ENCODE assay signal across 10 cellular contexts in the genomic region with DNA sequence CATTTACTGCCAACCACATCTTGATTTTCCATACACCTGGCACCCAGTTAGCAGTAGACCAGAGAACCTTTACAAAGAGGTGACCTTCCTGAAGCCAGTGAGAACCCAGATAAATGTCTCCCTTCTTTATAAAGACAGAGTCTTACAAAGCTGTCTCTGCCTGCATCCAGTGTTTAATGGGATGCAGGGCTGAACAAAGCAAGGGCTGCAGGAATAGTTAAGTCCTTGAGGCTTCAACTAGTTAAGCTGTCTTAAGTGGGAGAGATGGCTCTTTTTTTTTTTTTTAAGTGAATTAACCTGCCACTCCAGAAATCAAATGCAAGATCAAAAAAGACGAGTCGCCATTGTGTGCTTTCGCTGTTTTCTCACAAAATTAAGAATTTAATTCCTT. TPM values are rescaled to one million over a fixed set of nuclear protein-coding genes. Genes with fewer than 3 reads are reported as not detected.
DNase-seq lines count a peak whose midpoint lies in the region; ATAC-seq, FAIRE-seq and TF ChIP-seq lines count a peak whose summit lies in the region.
"Had no signal": no experiment of that assay in that cellular context is flagged by ENCODE, and none has a peak within 500 bp of the region (broad histone marks: within the 10 kb centered on the region; RNA-seq: fewer than 3 reads in every experiment).

No MANE protein-coding gene starts in this region.

- H2BK120ac ChIP-seq in mesenchymal stem cell (ENCODE audit: low read depth, low read length): no peak overlapping the region

- H2AFZ ChIP-seq in K562 (ENCODE audit: low read depth, low read length): no peak overlapping the region
- H2AFZ ChIP-seq in mesenchymal stem cell (ENCODE audit: low read depth, low read length): no peak overlapping the region

- H3K27ac ChIP-seq in K562 (ENCODE audit: extremely low read depth, low read depth, low read length) (no peak overlapping the region), mesenchymal stem cell (ENCODE audit: low read length, poor library complexity, severe bottlenecking) (no peak overlapping the region), upper lobe of left lung (peak overlapping the region in 3 of 4 donors; percentile 92 to 99 (median 93))

- H3K4me1 ChIP-seq in K562 (replicated peaks in 1 of 2; ENCODE audit: control insufficient read depth in 2 of 2, insufficient read depth in 2 of 2, low read length in 2 of 2) (peaks cover 13 to 40% of the 10 kb centered on the region in 2 experiments), mesenchymal stem cell (ENCODE audit: control insufficient read depth, insufficient read depth, low read depth, low read length) (peaks cover 11% of the 10 kb centered on the region), upper lobe of left lung (peaks cover 45 to 65% (median 59%) of the 10 kb centered on the region in 4 donors)

- ATAC-seq in K562 (no peak), upper lobe of left lung (ENCODE audit: low FRiP score in 2 of 2) (no peak), HG02763 (IDR thresholded peaks at IDR 0.05; ENCODE audit: unreplicated experiment) (no peak), HG03039 (IDR thresholded peaks at IDR 0.05; ENCODE audit: unreplicated experiment) (no peak), HG02870 (IDR thresholded peaks at IDR 0.05; ENCODE audit: unreplicated experiment) (no peak)

- no peak for TF ChIP-seq RAD21 in K562 (CRISPR knock-in tag; conservative IDR thresholded peaks at IDR 0.05 in 1 of 2, IDR thresholded peaks at IDR 0.05 in 1 of 2)

- H3K18ac ChIP-seq in mesenchymal stem cell (ENCODE audit: low read depth in 1 of 2, low read length in 2 of 2): no peak overlapping the region

- no peak for FAIRE-seq in K562 (lab: Jason Lieb, UNC)

- peak overlapping the region; percentile 86 for H3K4me3 ChIP-seq in K562
- H3K4me3 ChIP-seq in mesenchymal stem cell (ENCODE audit: insufficient read depth in 1 of 2, low read depth in 1 of 2, low read length in 2 of 2): peak overlapping the region in 1 of 2 experiments; percentile 88
- H3K4me3 ChIP-seq in upper lobe of left lung: peak overlapping the region in 3 of 4 donors; percentile 67 to 87 (median 83)

- no peaks in the 10 kb centered on the region for H3K9me3 ChIP-seq in K562 (replicated peaks; ENCODE audit: control insufficient read depth, insufficient read depth, low read depth, low read length)
- H3K9me3 ChIP-seq in mesenchymal stem cell (ENCODE audit: control insufficient read depth, low read length): no peaks in the 10 kb centered on the region
- no peaks in the 10 kb centered on the region for H3K9me3 ChIP-seq in upper lobe of left lung

- in situ Hi-C loops in K562 (cut with MboI): loop anchor here (5.0 kb wide), 2 partner anchors 344 to 439 kb away; partner anchors contain the start of gene GNAI3

- H3K9ac ChIP-seq in K562 (ENCODE audit: insufficient read depth in 1 of 2, low read depth in 2 of 2, low read length in 2 of 2) (peak overlapping the region; percentile 88 to 95; a peak in 3 of 4 replicates), mesenchymal stem cell (ENCODE audit: low read length) (peak overlapping the region; percentile 98)

- H3K27me3 ChIP-seq in K562 (ENCODE audit: control insufficient read depth in 2 of 2, insufficient read depth in 2 of 2, low read length in 2 of 2): no peaks in the 10 kb centered on the region
- no peaks in the 10 kb centered on the region for H3K27me3 ChIP-seq in mesenchymal stem cell (ENCODE audit: control insufficient read depth in 1 of 2, insufficient read depth in 1 of 2, low read length in 2 of 2)
- H3K27me3 ChIP-seq in upper lobe of left lung: no peaks in the 10 kb centered on the region

- H3K4me2 ChIP-seq in K562 (ENCODE audit: insufficient read depth, low read length) (peak overlapping the region; percentile 94), mesenchymal stem cell (ENCODE audit: low read length, poor library complexity, severe bottlenecking) (peak overlapping the region; percentile 69)

- TF ChIP-seq EP300 in K562 (IDR thresholded peaks at IDR 0.05; ENCODE audit: low read length): no peak
- no peak for TF ChIP-seq EP300 in upper lobe of left lung (IDR thresholded peaks at IDR 0.05)

- TF ChIP-seq CTCF in K562 (IDR thresholded peaks at IDR 0.05 in 2 of 3, conservative IDR thresholded peaks at IDR 0.05 in 1 of 3; ENCODE audit: insufficient read depth in 2 of 3, low read depth in 1 of 3, low read length in 3 of 3) (no peak), upper lobe of left lung (IDR thresholded peaks at IDR 0.05) (no peak)

- 84% methylated on average over 3 of the region's 3 CpGs for WGBS in K562 (ENCODE audit: insufficient coverage, low coverage, missing lambda C conversion rate)
- no CpG with 5 or more reads among the region's 3 CpGs for WGBS in mesenchymal stem cell
- 81 to 82% methylated on average over 3 of the region's 3 CpGs for WGBS in upper lobe of left lung, 2 donors

- POLR2A ChIA-PET in K562 (lab: Yijun Ruan, JAX): interaction anchor here (0.6 to 6.0 kb wide), 20 partner anchors 10 to 346 kb away, joined by 3 to 99 read pairs (median 4); no protein-coding TSS in a partner anchor

- BruUV-seq in K562 (replicated peaks; lab: Mats Ljungman, UMichigan): no TSS peak

- no peak overlapping the region for H3K14ac ChIP-seq in mesenchymal stem cell (ENCODE audit: low read length in 2 of 2)

- no peaks in the 10 kb centered on the region for H3K9me1 ChIP-seq in K562 (ENCODE audit: control insufficient read depth, insufficient read depth, low read length)

- no peak overlapping the region for H3K23ac ChIP-seq in mesenchymal stem cell (ENCODE audit: low read length in 2 of 2)

- no peaks in the 10 kb centered on the region for H3K9me3 Mint-ChIP-seq in activated naive CD4-positive, alpha-beta T cell treated with anti-CD3 and anti-CD28 coated beads, Interleukin-2, amount 50 U/mL, for 24 hours

- peaks cover 9% of the 10 kb centered on the region for H3K79me1 ChIP-seq in mesenchymal stem cell (replicated peaks; ENCODE audit: low read length, poor library complexity, severe bottlenecking)

- intact Hi-C loops in K562 (cut with micrococcal nuclease): no loop called here

- no peak overlapping the region for H2BK15ac ChIP-seq in mesenchymal stem cell (ENCODE audit: low read depth, poor library complexity, severe bottlenecking)

- peaks cover 54% of the 10 kb centered on the region for H3K4me1 Mint-ChIP-seq in activated naive CD4-positive, alpha-beta T cell treated with anti-CD3 and anti-CD28 coated beads, Interleukin-2, amount 50 U/mL, for 24 hours

- no peak for TF ChIP-seq POLR2A in K562 (conservative IDR thresholded peaks at IDR 0.05)
- no peak for TF ChIP-seq POLR2A in upper lobe of left lung (IDR thresholded peaks at IDR 0.05)

- H2AK5ac ChIP-seq in mesenchymal stem cell (ENCODE audit: low read length, severe bottlenecking): no peak overlapping the region

- no peak for DNase-seq in activated naive CD4-positive, alpha-beta T cell treated with Interleukin-2 at 50 U/mL for 16 hours
- DNase-seq in K562 (ENCODE audit: extremely low read depth in 1 of 4, low spot score in 3 of 4) (no peak), mesenchymal stem cell (no peak), upper lobe of left lung (no peak)
- DNase-seq: activated CD4-positive, alpha-beta T cell treated with anti-CD3 and anti-CD28 coated beads, Interleukin-2, amount 50 U/mL, for 4 hours; stimulated activated CD4-positive, alpha-beta T cell treated with anti-CD3 and anti-CD28 coated beads, Interleukin-12 subunit alpha, Interleukin-12 subunit beta, amount 100 ng/mL, for 4 hours had no signal

- H3K27ac Mint-ChIP-seq in activated naive CD4-positive, alpha-beta T cell treated with anti-CD3 and anti-CD28 coated beads, Interleukin-2, amount 50 U/mL, for 24 hours: peak overlapping the region; percentile 98

- H3K4ac ChIP-seq in mesenchymal stem cell (ENCODE audit: low read depth in 1 of 2, low read length in 2 of 2): no peak overlapping the region

- H3K36me3 Mint-ChIP-seq in activated naive CD4-positive, alpha-beta T cell treated with anti-CD3 and anti-CD28 coated beads, Interleukin-2, amount 50 U/mL, for 24 hours: peaks cover 1% of the 10 kb centered on the region

- no peaks in the 10 kb centered on the region for H3K27me3 Mint-ChIP-seq in activated naive CD4-positive, alpha-beta T cell treated with anti-CD3 and anti-CD28 coated beads, Interleukin-2, amount 50 U/mL, for 24 hours

- peak overlapping the region; percentile 99 for H3K4me3 Mint-ChIP-seq in activated naive CD4-positive, alpha-beta T cell treated with anti-CD3 and anti-CD28 coated beads, Interleukin-2, amount 50 U/mL, for 24 hours

- H3K36me3 ChIP-seq in K562 (ENCODE audit: control insufficient read depth, insufficient read depth, low read length) (peaks cover 44% of the 10 kb centered on the region), mesenchymal stem cell (ENCODE audit: control insufficient read depth in 1 of 2, insufficient read depth in 2 of 2, low read depth in 1 of 2, low read length in 2 of 2) (peaks cover 0 to 27% of the 10 kb centered on the region in 2 experiments), upper lobe of left lung (no peaks in the 10 kb centered on the region)

- no peak overlapping the region for H4K91ac ChIP-seq in mesenchymal stem cell (ENCODE audit: low read length)

- no peak overlapping the region for H4K8ac ChIP-seq in mesenchymal stem cell (ENCODE audit: low read length)

- CTCF ChIA-PET in K562 (lab: Yijun Ruan, JAX; ENCODE audit: low intra/inter-chr PET ratio): interaction anchor here (0.6 to 0.8 kb wide), 2 partner anchors 13 to 120 kb away, joined by 3 read pairs; no protein-coding TSS in a partner anchor

- H4K20me1 ChIP-seq in K562 (replicated peaks; ENCODE audit: control insufficient read depth, insufficient read depth, low read length): peaks cover 8% of the 10 kb centered on the region; the same call in 1 of the 2 replicates

- no peak overlapping the region for H2BK12ac ChIP-seq in mesenchymal stem cell (ENCODE audit: low read length in 2 of 2)

- H2BK5ac ChIP-seq in mesenchymal stem cell (ENCODE audit: low read depth, low read length, poor library complexity, severe bottlenecking): no peak overlapping the region

- H3K79me2 ChIP-seq in K562 (ENCODE audit: control insufficient read depth, insufficient read depth, low read length): peaks cover 61% of the 10 kb centered on the region

RNA-seq across cellular contexts. Expression of gene AHCYL1, which starts 1.5 kb away (rescaled TPM):
- 86.0 and 94.1 TPM in 2 replicates for total RNA-seq in K562 (2011; cell fraction: chromatin; rRNA removed; ENCODE audit: low replicate concordance)
- total RNA-seq in K562 (2011; cell fraction: nucleolus; rRNA removed): 41.9 and 46.3 TPM in 2 replicates
- total RNA-seq in K562 (2011; cell fraction: nucleoplasm; rRNA removed): 65.2 and 107 TPM in 2 replicates
- total RNA-seq in K562 (2014; rRNA removed) (39.8 and 40.1 TPM in 2 replicates), K562 (2014; rRNA removed; fragmentation: Illumina TruSeq; extraction: Trizol) (44.5 and 49.8 TPM in 2 replicates), K562 (2015; rRNA removed; fragmentation: Illumina TruSeq; extraction: Trizol) (40.5 and 40.9 TPM in 2 replicates), K562 (2021) (75.5 and 84.9 TPM in 2 replicates), upper lobe of left lung (10 to 100 TPM; 41.9 to 89.6 (median 76.1) TPM)
- polyA plus RNA-seq in K562 (2011; rRNA removed) (96.4 and 118 TPM in 2 replicates), K562 (2014; fragmentation: Illumina TruSeq; extraction: Trizol) (75.5 and 83.7 TPM in 2 replicates), K562 (2014; fragmentation: Nextera tagmentation; extraction: Ambion mirVana) (10 to 100 TPM; 27.3 to 32.9 TPM), K562 (2014; rRNA removed) (53.4 and 56.3 TPM in 2 replicates)
- polyA plus RNA-seq in K562 (2011; cell fraction: cytosol; rRNA removed): 57.9 and 73.1 TPM in 2 replicates
- polyA plus RNA-seq in K562 (2011; cell fraction: nucleus; rRNA removed): 97.2 and 104 TPM in 2 replicates
- 84.4 and 103 TPM in 2 replicates for polyA plus RNA-seq in K562 (2012)
- polyA minus RNA-seq in K562 (2011; rRNA and poly(A)+ RNA removed): 87.3 and 94.7 TPM in 2 replicates
- 52.4 and 62.1 TPM in 2 replicates for polyA minus RNA-seq in K562 (2011; cell fraction: cytosol; rRNA and poly(A)+ RNA removed)
- 32.6 and 50.8 TPM in 2 replicates for polyA minus RNA-seq in K562 (2011; cell fraction: nucleus; rRNA and poly(A)+ RNA removed)
- polyA plus RNA-seq in mesenchymal stem cell (2013, experiment 1 of 2): 84.2 TPM
- 86.4 TPM for polyA plus RNA-seq in mesenchymal stem cell (2013, experiment 2 of 2)

RNA-seq across cellular contexts. Expression of gene STRIP1, which starts 48.4 kb away (rescaled TPM):
- 216 and 291 TPM in 2 replicates for total RNA-seq in K562 (2011; cell fraction: chromatin; rRNA removed; ENCODE audit: low replicate concordance)
- total RNA-seq in K562 (2011; cell fraction: nucleolus; rRNA removed): 159 and 160 TPM in 2 replicates
- 167 and 180 TPM in 2 replicates for total RNA-seq in K562 (2011; cell fraction: nucleoplasm; rRNA removed)
- total RNA-seq in K562 (2014; rRNA removed) (34.2 and 40.1 TPM in 2 replicates), K562 (2014; rRNA removed; fragmentation: Illumina TruSeq; extraction: Trizol) (27.6 and 28.6 TPM in 2 replicates), K562 (2015; rRNA removed; fragmentation: Illumina TruSeq; extraction: Trizol) (29.0 and 30.6 TPM in 2 replicates), K562 (2021) (38.5 and 42.3 TPM in 2 replicates), upper lobe of left lung (10 to 100 TPM; 29.2 to 62.9 (median 34.3) TPM)
- polyA plus RNA-seq in K562 (2011; rRNA removed) (32.6 and 32.8 TPM in 2 replicates), K562 (2014; fragmentation: Illumina TruSeq; extraction: Trizol) (30.6 and 32.2 TPM in 2 replicates), K562 (2014; fragmentation: Nextera tagmentation; extraction: Ambion mirVana) (10 to 100 TPM in 1 of 2 experiments, 1 to 10 TPM in 1; 9.9 to 10.5 TPM), K562 (2014; rRNA removed) (30.4 and 32.0 TPM in 2 replicates)
- 20.9 and 23.7 TPM in 2 replicates for polyA plus RNA-seq in K562 (2011; cell fraction: cytosol; rRNA removed)
- 128 and 143 TPM in 2 replicates for polyA plus RNA-seq in K562 (2011; cell fraction: nucleus; rRNA removed)
- polyA plus RNA-seq in K562 (2012): 23.1 and 25.5 TPM in 2 replicates
- 51.3 and 51.8 TPM in 2 replicates for polyA minus RNA-seq in K562 (2011; rRNA and poly(A)+ RNA removed)
- polyA minus RNA-seq in K562 (2011; cell fraction: cytosol; rRNA and poly(A)+ RNA removed): 16.5 and 21.1 TPM in 2 replicates
- 79.6 and 106 TPM in 2 replicates for polyA minus RNA-seq in K562 (2011; cell fraction: nucleus; rRNA and poly(A)+ RNA removed)
- polyA plus RNA-seq in mesenchymal stem cell (2013, experiment 1 of 2): 19.9 TPM
- polyA plus RNA-seq in mesenchymal stem cell (2013, experiment 2 of 2): 19.7 TPM

Comparison
In these comparisons a context has a peak if more than half of its experiments do, and no peak if none do; other contexts are left out.
1. H3K27ac ChIP-seq: peak in upper lobe of left lung (3 of 4); none in K562 (single experiment) and mesenchymal stem cell (single experiment).